Comparison of ENCODE assay signal across 14 cellular contexts in the genomic region with DNA sequence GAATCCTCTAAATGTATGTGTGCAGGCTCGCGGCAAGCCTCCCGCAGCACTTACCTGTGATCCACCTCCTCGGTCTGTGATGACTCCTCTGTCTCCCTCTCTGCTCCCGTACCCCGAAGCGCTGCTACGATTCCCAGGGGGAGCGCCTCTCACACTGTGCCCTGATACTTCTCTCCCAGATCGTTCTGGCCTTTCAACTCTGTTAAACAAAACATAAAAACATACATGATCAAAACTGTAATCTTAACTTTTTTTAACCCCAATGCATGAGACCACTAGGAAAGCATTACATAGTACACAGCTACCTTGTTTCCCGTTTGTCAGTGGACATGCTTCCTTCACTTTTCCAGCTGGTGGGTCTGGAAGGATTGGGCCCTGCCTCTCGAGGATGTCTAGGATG.
"Had no signal": no experiment of that assay in that cellular context is flagged by ENCODE, and none has a peak within 500 bp of the region (broad histone marks: within the 10 kb centered on the region; RNA-seq: fewer than 3 reads in every experiment).

No MANE protein-coding gene starts in this region.

- H3K9me3 Mint-ChIP-seq: brain; stimulated activated naive B cell treated with anti-CD40 and anti-IgM and Interleukin-4, amounts not matched to agents 10 μg/mL and 1 μg/mL and 100 μg/mL, for 72 hours had no signal

- H3K27me3 ChIP-seq: right atrium auricular region, suprapubic skin, upper lobe of left lung had no signal

- DNase-seq: activated gamma-delta T cell treated with Interleukin-2 at 50 U/mL for 16 hours; amniotic stem cell; dermis blood vessel endothelial cell; hippocampal formation; posterior cingulate gyrus; SIG-M5; stimulated activated CD4-positive, alpha-beta T cell treated with anti-CD3 and anti-CD28 coated beads, Interleukin-2, amount 100 ng/mL, for 24 hours; stimulated activated naive B cell treated with anti-CD40 and anti-IgM and Interleukin-4, amounts not matched to agents 10 μg/mL and 1 μg/mL and 100 μg/mL, for 72 hours; T1000; upper lobe of left lung had no signal

- H3K4me3 Mint-ChIP-seq: brain; stimulated activated naive B cell treated with anti-CD40 and anti-IgM and Interleukin-4, amounts not matched to agents 10 μg/mL and 1 μg/mL and 100 μg/mL, for 72 hours had no signal

- H3K4me1 ChIP-seq: right atrium auricular region, suprapubic skin, upper lobe of left lung had no signal

- H3K4me1 Mint-ChIP-seq: brain had no signal

- H3K27ac ChIP-seq: right atrium auricular region, suprapubic skin, upper lobe of left lung, VCaP had no signal

- ATAC-seq: stimulated activated naive B cell treated with anti-CD40 and anti-IgM and Interleukin-4, amounts not matched to agents 10 μg/mL and 1 μg/mL and 100 μg/mL, for 72 hours had no signal

- H3K27ac Mint-ChIP-seq: brain; stimulated activated naive B cell treated with anti-CD40 and anti-IgM and Interleukin-4, amounts not matched to agents 10 μg/mL and 1 μg/mL and 100 μg/mL, for 72 hours had no signal

- H3K27me3 Mint-ChIP-seq: stimulated activated naive B cell treated with anti-CD40 and anti-IgM and Interleukin-4, amounts not matched to agents 10 μg/mL and 1 μg/mL and 100 μg/mL, for 72 hours had no signal

- H3K9me3 ChIP-seq: right atrium auricular region, suprapubic skin, upper lobe of left lung had no signal

- H3K4me3 ChIP-seq: right atrium auricular region, suprapubic skin, upper lobe of left lung had no signal
